ENCODE assay signal across 14 cellular contexts in genomic region chr2:33015421-33016142, GRCh38.
DNase-seq lines count a peak whose midpoint lies in the region; ATAC-seq and TF ChIP-seq lines count a peak whose summit lies in the region.
"Had no signal": no experiment of that assay in that cellular context is flagged by ENCODE, and none has a peak within 500 bp of the region (broad histone marks: within the 10 kb centered on the region; RNA-seq: fewer than 3 reads in every experiment).

No MANE protein-coding gene starts in this region.

- H3K36me3 ChIP-seq in MG63 (no peaks in the 10 kb centered on the region), right lobe of liver (no peaks in the 10 kb centered on the region)
- H3K36me3 ChIP-seq: BE2C, upper lobe of left lung had no signal

- WGBS in right lobe of liver (ENCODE audit: insufficient coverage, low coverage, low lambda C conversion rate, missing lambda C conversion rate), result 26% methylated on average over 4 of the region's 4 CpGs

- H3K27me3 ChIP-seq in MG63, result no peaks in the 10 kb centered on the region
- no peaks in the 10 kb centered on the region for H3K27me3 ChIP-seq in right lobe of liver
- H3K27me3 ChIP-seq: BE2C, upper lobe of left lung had no signal

- peak; percentile 57 for DNase-seq in AG04449 (ENCODE audit: low read depth, low spot score)
- peak; percentile 60 for DNase-seq in MG63
- DNase-seq in epithelial cell of proximal tubule (ENCODE audit: low read depth), result peak; percentile 70
- DNase-seq in right lobe of liver, result no peak
- DNase-seq in activated naive CD4-positive, alpha-beta T cell (lab: John Stamatoyannopoulos, UW), result no peak
- no peak for DNase-seq in amygdala (lab: John Stamatoyannopoulos, UW)
- no peak for DNase-seq in iPS-NIHi7 (ENCODE audit: extremely low spot score)
- DNase-seq: activated CD8-positive, alpha-beta memory T cell treated with anti-CD3 and anti-CD28 coated beads, Interleukin-2, amount 50 U/mL, for 48 hours; BE2C; head of caudate nucleus; NCI-H524 treated with DMSO at 0.1 percent for 48 hours; upper lobe of left lung had no signal

- peaks cover 0 to 26% (median 10%) of the 10 kb centered on the region in 4 donors for H3K4me1 ChIP-seq in right lobe of liver
- H3K4me1 ChIP-seq: BE2C, upper lobe of left lung had no signal

- peak overlapping the region in 2 of 3 donors; percentile 47 to 55 for H3K27ac ChIP-seq in right lobe of liver
- H3K27ac ChIP-seq: upper lobe of left lung had no signal

- peak; percentile 89 to 95 (median 90) for ATAC-seq in right lobe of liver
- no peak for ATAC-seq in GM21723 (IDR thresholded peaks at IDR 0.05; ENCODE audit: unreplicated experiment)
- ATAC-seq: K562 had no signal

- H3K4me3 ChIP-seq in AG04449 (ENCODE audit: low read depth, low read length) (no peak overlapping the region), MG63 (no peak overlapping the region), epithelial cell of proximal tubule (ENCODE audit: low read depth, low read length) (no peak overlapping the region), right lobe of liver (no peak overlapping the region)
- H3K4me3 ChIP-seq: K562, upper lobe of left lung had no signal

- H3K9me3 ChIP-seq in MG63 (no peaks in the 10 kb centered on the region), right lobe of liver (no peaks in the 10 kb centered on the region)
- H3K9me3 ChIP-seq: BE2C, upper lobe of left lung had no signal

- TF ChIP-seq CTCF in AG04449 (IDR thresholded peaks at IDR 0.05; ENCODE audit: insufficient read depth, low read length, missing control alignments), result no peak
- TF ChIP-seq CTCF in epithelial cell of proximal tubule (conservative IDR thresholded peaks at IDR 0.05; ENCODE audit: low read depth, low read length), result no peak
- TF ChIP-seq CTCF in right lobe of liver (IDR thresholded peaks at IDR 0.05), result no peak

- intact Hi-C loops in right lobe of liver (cut with DNase I), result no loop called here

- CTCF ChIA-PET in AG04449 (lab: Yijun Ruan, JAX), result interaction anchor here (1.0 kb wide), 1 partner anchor 243 kb away, joined by 3 read pairs; no protein-coding TSS in a partner anchor

- POLR2A ChIA-PET in AG04449 (lab: Yijun Ruan, JAX), result interaction anchor here (1.0 kb wide), 1 partner anchor 68 kb away, joined by 3 read pairs; no protein-coding TSS in a partner anchor

- TF ChIP-seq POLR2A in right lobe of liver (IDR thresholded peaks at IDR 0.05), result no peak

Comparison
In these comparisons a context has a peak if more than half of its experiments do, and no peak if none do; other contexts are left out.
1. DNase-seq: peak in AG04449 (single experiment), MG63 (single experiment) and epithelial cell of proximal tubule (single experiment); none in right lobe of liver (0 of 3), activated naive CD4-positive, alpha-beta T cell (0 of 4), amygdala (0 of 56) and iPS-NIHi7 (single experiment).